1 cellular context compared by ENCODE assay signal in the genomic region with DNA sequence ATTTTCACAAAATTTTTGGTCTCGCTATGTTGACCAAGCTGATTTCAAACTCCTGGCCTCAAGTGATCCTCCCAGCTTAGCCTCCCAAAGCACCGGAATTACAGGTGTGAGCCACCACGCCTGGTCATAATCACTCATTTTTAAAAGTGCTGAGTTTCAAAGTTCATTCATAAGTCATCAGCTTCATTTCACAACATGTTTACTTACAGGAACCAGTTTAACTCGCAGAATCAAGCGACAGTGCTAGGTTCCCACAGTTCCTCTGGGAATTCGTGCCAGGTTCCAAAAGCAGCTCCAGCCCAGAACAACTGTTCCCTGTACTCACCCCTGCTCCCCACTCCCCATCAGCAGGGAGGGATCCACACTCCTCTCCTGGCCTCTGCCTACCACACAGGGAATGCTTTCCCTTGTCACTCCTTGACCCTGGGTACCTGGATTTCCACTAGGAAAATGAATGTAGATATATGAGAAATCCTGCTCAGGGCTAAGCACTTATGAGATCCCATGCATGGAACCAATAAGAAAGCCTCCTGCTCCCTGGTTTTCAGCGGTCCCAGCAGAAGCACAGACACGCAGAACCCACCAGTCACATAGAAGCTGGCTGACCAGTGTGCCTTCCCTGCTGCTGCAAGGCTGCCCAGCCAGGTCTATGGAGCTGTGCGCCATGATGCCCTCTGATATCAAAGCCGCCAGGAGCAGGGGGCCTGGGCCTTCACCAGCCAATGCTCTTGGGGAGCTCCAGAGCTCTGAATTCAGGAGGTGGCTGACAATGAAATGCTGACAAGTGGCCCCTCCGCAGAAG.
TF ChIP-seq lines count a peak whose summit lies in the region.

No MANE protein-coding gene starts in this region.

TF ChIP-seq in K562, 482 proteins besides CTCF, POLR2A, EP300 and RAD21 (continued from another document):
- TF ChIP-seq ZNF407 (IDR thresholded peaks at IDR 0.05; ENCODE audit: low read depth) (no peak), ZNF316 (IDR thresholded peaks at IDR 0.05) (peak; percentile 20; the same call in 1 of the 2 replicates), SOX6 (IDR thresholded peaks at IDR 0.05) (no peak), GTF2F1 (IDR thresholded peaks at IDR 0.05; ENCODE audit: low read depth, low read length) (no peak), BRCA1 (IDR thresholded peaks at IDR 0.05) (no peak), BRCA1 (CRISPR knock-in tag; IDR thresholded peaks at IDR 0.05) (no peak)
- TF ChIP-seq, protein P1, sequence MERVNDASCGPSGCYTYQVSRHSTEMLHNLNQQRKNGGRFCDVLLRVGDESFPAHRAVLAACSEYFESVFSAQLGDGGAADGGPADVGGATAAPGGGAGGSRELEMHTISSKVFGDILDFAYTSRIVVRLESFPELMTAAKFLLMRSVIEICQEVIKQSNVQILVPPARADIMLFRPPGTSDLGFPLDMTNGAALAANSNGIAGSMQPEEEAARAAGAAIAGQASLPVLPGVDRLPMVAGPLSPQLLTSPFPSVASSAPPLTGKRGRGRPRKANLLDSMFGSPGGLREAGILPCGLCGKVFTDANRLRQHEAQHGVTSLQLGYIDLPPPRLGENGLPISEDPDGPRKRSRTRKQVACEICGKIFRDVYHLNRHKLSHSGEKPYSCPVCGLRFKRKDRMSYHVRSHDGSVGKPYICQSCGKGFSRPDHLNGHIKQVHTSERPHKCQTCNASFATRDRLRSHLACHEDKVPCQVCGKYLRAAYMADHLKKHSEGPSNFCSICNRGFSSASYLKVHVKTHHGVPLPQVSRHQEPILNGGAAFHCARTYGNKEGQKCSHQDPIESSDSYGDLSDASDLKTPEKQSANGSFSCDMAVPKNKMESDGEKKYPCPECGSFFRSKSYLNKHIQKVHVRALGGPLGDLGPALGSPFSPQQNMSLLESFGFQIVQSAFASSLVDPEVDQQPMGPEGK (CRISPR knock-in tag; IDR thresholded peaks at IDR 0.05; ENCODE audit: borderline replicate concordance): no peak
